Comparison of ENCODE assay signal across 26 cellular contexts in genomic region chr14:105733081-105734065, GRCh38.
DNase-seq lines count a peak whose midpoint lies in the region; ATAC-seq and TF ChIP-seq lines count a peak whose summit lies in the region.
"Had no signal": no experiment of that assay in that cellular context is flagged by ENCODE, and none has a peak within 500 bp of the region (broad histone marks: within the 10 kb centered on the region; RNA-seq: fewer than 3 reads in every experiment).

No MANE protein-coding gene starts in this region.

- H3K79me2 ChIP-seq in osteoblast (ENCODE audit: insufficient read depth, low read length), result no peaks in the 10 kb centered on the region

- H3K27ac ChIP-seq in coronary artery, result no peak overlapping the region
- no peak overlapping the region for H3K27ac ChIP-seq in osteoblast (ENCODE audit: low read depth, low read length)
- H3K27ac ChIP-seq: dorsolateral prefrontal cortex, stomach, transverse colon had no signal

- H3K9me3 ChIP-seq in osteoblast (ENCODE audit: low read depth, low read length), result peaks cover 4% of the 10 kb centered on the region
- H3K9me3 ChIP-seq: stomach, transverse colon had no signal

- no peak overlapping the region for H3K4me2 ChIP-seq in osteoblast (ENCODE audit: insufficient read depth, low read length)
- H3K4me2 ChIP-seq: smooth muscle cell had no signal

- no peaks in the 10 kb centered on the region for H3K4me1 Mint-ChIP-seq in stimulated activated naive CD8-positive, alpha-beta T cell treated with anti-CD3 and anti-CD28 coated beads, Interleukin-15, Interleukin-2, amounts not matched to agents 100 ng/mL and 50 ng/mL, for 24 hours (ENCODE audit: low read depth)
- no peaks in the 10 kb centered on the region for H3K4me1 Mint-ChIP-seq in stimulated activated naive CD8-positive, alpha-beta T cell treated with anti-CD3 and anti-CD28 coated beads, Interleukin-15, amount 100 ng/mL, for 72 hours
- H3K4me1 Mint-ChIP-seq: nephron had no signal

- DNase-seq in stimulated activated naive CD8-positive, alpha-beta T cell treated with anti-CD3 and anti-CD28 coated beads, Interleukin-15, amount 100 ng/mL, for 72 hours, result no peak
- DNase-seq in coronary artery (ENCODE audit: low spot score), result peak; percentile 28
- peak; percentile 51 for DNase-seq in osteoblast (ENCODE audit: insufficient read length, low spot score, missing footprints)
- no peak for DNase-seq in Ammon's horn (ENCODE audit: low spot score)
- no peak for DNase-seq in activated T-cell treated with anti-CD3 and anti-CD28 coated beads for 4 hours
- DNase-seq in NOMO-1 treated with dmso at 0.1 percent for 144 hours (lab: John Stamatoyannopoulos, UW; ENCODE audit: unreplicated experiment), result no peak
- DNase-seq: activated CD4-positive, alpha-beta T cell treated with anti-CD3 and anti-CD28 coated beads, Interleukin-2, amount 50 U/mL, for 48 hours; activated CD4-positive, CD25-positive, alpha-beta regulatory T cell; activated naive CD4-positive, alpha-beta T cell; activated T-cell treated with anti-CD3 and anti-CD28 coated beads, Interleukin-2, amount 50 U/mL, for 1 hour; amniotic stem cell; C1 segment of cervical spinal cord; caudate nucleus; dorsolateral prefrontal cortex; head of caudate nucleus; left colon; NCI-H1417 treated with DMSO at 0.1 percent for 48 hours; NCI-H524; stimulated activated CD4-positive, alpha-beta T cell treated with anti-CD3 and anti-CD28 coated beads, Interleukin-4, amount 100 ng/mL, for 1 hour; stomach; T1000; transverse colon had no signal

- H3K27ac Mint-ChIP-seq in stimulated activated naive CD8-positive, alpha-beta T cell treated with anti-CD3 and anti-CD28 coated beads, Interleukin-15, Interleukin-2, amounts not matched to agents 100 ng/mL and 50 ng/mL, for 24 hours, result peak overlapping the region; percentile 16
- H3K27ac Mint-ChIP-seq in stimulated activated naive CD8-positive, alpha-beta T cell treated with anti-CD3 and anti-CD28 coated beads, Interleukin-15, amount 100 ng/mL, for 72 hours, result no peak overlapping the region
- H3K27ac Mint-ChIP-seq: nephron had no signal

- no peak overlapping the region for H3K4me3 Mint-ChIP-seq in stimulated activated naive CD8-positive, alpha-beta T cell treated with anti-CD3 and anti-CD28 coated beads, Interleukin-15, Interleukin-2, amounts not matched to agents 100 ng/mL and 50 ng/mL, for 24 hours
- H3K4me3 Mint-ChIP-seq in stimulated activated naive CD8-positive, alpha-beta T cell treated with anti-CD3 and anti-CD28 coated beads, Interleukin-15, amount 100 ng/mL, for 72 hours, result no peak overlapping the region
- H3K4me3 Mint-ChIP-seq: nephron had no signal

- TF ChIP-seq CTCF in coronary artery (IDR thresholded peaks at IDR 0.05) (no peak), osteoblast (IDR thresholded peaks at IDR 0.05; ENCODE audit: extremely low read depth, low read depth, low read length) (no peak)

- H4K20me1 ChIP-seq in osteoblast (ENCODE audit: insufficient read depth, low read length), result no peaks in the 10 kb centered on the region

- H3K27me3 ChIP-seq in osteoblast (ENCODE audit: insufficient read depth, low read length), result no peaks in the 10 kb centered on the region
- H3K27me3 ChIP-seq: stomach, transverse colon had no signal

- no peak overlapping the region for H2AFZ ChIP-seq in osteoblast (ENCODE audit: low read length)

- H3K9me3 Mint-ChIP-seq in stimulated activated naive CD8-positive, alpha-beta T cell treated with anti-CD3 and anti-CD28 coated beads, Interleukin-15, Interleukin-2, amounts not matched to agents 100 ng/mL and 50 ng/mL, for 24 hours, result peaks cover 1% of the 10 kb centered on the region
- H3K9me3 Mint-ChIP-seq in stimulated activated naive CD8-positive, alpha-beta T cell treated with anti-CD3 and anti-CD28 coated beads, Interleukin-15, amount 100 ng/mL, for 72 hours, result no peaks in the 10 kb centered on the region

- H3K27me3 Mint-ChIP-seq in stimulated activated naive CD8-positive, alpha-beta T cell treated with anti-CD3 and anti-CD28 coated beads, Interleukin-15, Interleukin-2, amounts not matched to agents 100 ng/mL and 50 ng/mL, for 24 hours, result peaks cover 5% of the 10 kb centered on the region
- peaks cover 22% of the 10 kb centered on the region for H3K27me3 Mint-ChIP-seq in stimulated activated naive CD8-positive, alpha-beta T cell treated with anti-CD3 and anti-CD28 coated beads, Interleukin-15, amount 100 ng/mL, for 72 hours

- H3K4me3 ChIP-seq in coronary artery (no peak overlapping the region), osteoblast (ENCODE audit: insufficient read depth, low read length) (no peak overlapping the region)
- H3K4me3 ChIP-seq: dorsolateral prefrontal cortex, smooth muscle cell, stomach, transverse colon had no signal

- no peaks in the 10 kb centered on the region for H3K36me3 ChIP-seq in osteoblast (ENCODE audit: insufficient read depth, low read length)
- H3K36me3 ChIP-seq: stomach, transverse colon had no signal

- no peaks in the 10 kb centered on the region for H3K4me1 ChIP-seq in osteoblast (ENCODE audit: insufficient read depth, low read length)
- H3K4me1 ChIP-seq: stomach, transverse colon had no signal

- no peak for ATAC-seq in stimulated activated naive CD8-positive, alpha-beta T cell treated with anti-CD3 and anti-CD28 coated beads, Interleukin-15, amount 100 ng/mL, for 72 hours
- ATAC-seq in HG02840 (IDR thresholded peaks at IDR 0.05; ENCODE audit: low FRiP score, unreplicated experiment), result no peak
- ATAC-seq: left colon had no signal

- no peaks in the 10 kb centered on the region for H3K36me3 Mint-ChIP-seq in stimulated activated naive CD8-positive, alpha-beta T cell treated with anti-CD3 and anti-CD28 coated beads, Interleukin-15, Interleukin-2, amounts not matched to agents 100 ng/mL and 50 ng/mL, for 24 hours (ENCODE audit: low read depth)

Comparison
In these comparisons a context has a peak if more than half of its experiments do, and no peak if none do; other contexts are left out.
1. DNase-seq: peak in coronary artery (single experiment) and osteoblast (single experiment); none in stimulated activated naive CD8-positive, alpha-beta T cell treated with anti-CD3 and anti-CD28 coated beads, Interleukin-15, amount 100 ng/mL, for 72 hours (0 of 2), Ammon's horn (single experiment), activated T-cell treated with anti-CD3 and anti-CD28 coated beads for 4 hours (single experiment) and NOMO-1 treated with dmso at 0.1 percent for 144 hours (single experiment).